ENCODE assay signal across 8 cellular contexts in genomic region chr20:53547664-53548239, GRCh38. TPM values are rescaled to one million over a fixed set of nuclear protein-coding genes. Genes with fewer than 3 reads are reported as not detected.
A peak's percentile ranks its signal among the peaks of the same experiment; 100 is the strongest.
DNase-seq lines count a peak whose midpoint lies in the region; ATAC-seq and TF ChIP-seq lines count a peak whose summit lies in the region.

No MANE protein-coding gene starts in this region.

- POLR2A ChIA-PET in PC-3 (lab: Charles Lee; ENCODE audit: unreplicated experiment): no interaction called here

- BruUV-seq in PC-3 (replicated peaks; lab: Mats Ljungman, UMichigan): no TSS peak

- H3K4me3 ChIP-seq in PC-3 (ENCODE audit: low read length) (no peak overlapping the region), astrocyte of the spinal cord (ENCODE audit: low read depth, low read length) (no peak overlapping the region), iPS DF 6.9 (ENCODE audit: low read length) (no peak overlapping the region)

- in situ Hi-C loops in astrocyte of the spinal cord (cut with HindIII; ENCODE audit: low sequenced_read_pairs): no loop called here

- H3K79me2 ChIP-seq in PC-3 (ENCODE audit: low read length): no peaks in the 10 kb centered on the region

- TF ChIP-seq CTCF in LNCAP (IDR thresholded peaks at IDR 0.05): peak; percentile 89
- peak; percentile 99 for TF ChIP-seq CTCF in PC-3 (conservative IDR thresholded peaks at IDR 0.05; ENCODE audit: low read depth, low read length)
- TF ChIP-seq CTCF in astrocyte of the spinal cord (IDR thresholded peaks at IDR 0.05; ENCODE audit: low read depth, low read length): peak; percentile 83

- peak; percentile 91 for ATAC-seq in PC-3
- no peak for ATAC-seq in HG02970 (IDR thresholded peaks at IDR 0.05; ENCODE audit: low FRiP score, unreplicated experiment)

- no peaks in the 10 kb centered on the region for H3K4me1 ChIP-seq in PC-3 (ENCODE audit: insufficient read depth, low read length)
- H3K4me1 ChIP-seq in iPS DF 6.9 (ENCODE audit: control insufficient read depth, insufficient read depth, low read length): no peaks in the 10 kb centered on the region

- no peaks in the 10 kb centered on the region for H3K9me2 ChIP-seq in PC-3 (replicated peaks; ENCODE audit: low read length)

- H3F3A ChIP-seq in PC-3 (ENCODE audit: low read length, unreplicated experiment): no peaks in the 10 kb centered on the region

- H3K27ac ChIP-seq in PC-3 (ENCODE audit: low read length) (no peak overlapping the region), iPS DF 6.9 (ENCODE audit: low read length) (no peak overlapping the region)

- DNase-seq in NCI-H510A treated with DMSO at 0.1 percent for 48 hours (lab: John Stamatoyannopoulos, UW) (peak; percentile 85), NCI-H510A (lab: John Stamatoyannopoulos, UW) (no peak), PC-3 (peak; percentile 95), astrocyte of the spinal cord (ENCODE audit: low read depth, low spot score) (peak; percentile 69), iPS DF 6.9 (ENCODE audit: low read depth, low spot score) (peak; percentile 58), smooth muscle cell of the brain vasculature (ENCODE audit: low read depth, low spot score) (peak; percentile 23)

- H4K20me1 ChIP-seq in PC-3 (ENCODE audit: low read length): no peaks in the 10 kb centered on the region

- intact Hi-C loops in PC-3 (cut with micrococcal nuclease): loop anchor here (1.0 to 10.0 kb wide), 4 partner anchors 134 to 1423 kb away; no protein-coding TSS in a partner anchor

- CTCF ChIA-PET in PC-3 (lab: Charles Lee): interaction anchor here (0.5 to 1.6 kb wide), 11 partner anchors 9 to 1419 kb away, joined by 3 to 10 read pairs (median 5); no protein-coding TSS in a partner anchor

- H3K9ac ChIP-seq in PC-3 (ENCODE audit: low read length): no peak overlapping the region

- no peak overlapping the region for H3K4me2 ChIP-seq in PC-3 (ENCODE audit: low read length)

- H3K36me3 ChIP-seq in PC-3 (ENCODE audit: low read depth, low read length) (no peaks in the 10 kb centered on the region), iPS DF 6.9 (ENCODE audit: control insufficient read depth, insufficient read depth, low read length) (no peaks in the 10 kb centered on the region)

- H3K9me3 ChIP-seq in PC-3 (ENCODE audit: low read length) (no peaks in the 10 kb centered on the region), iPS DF 6.9 (ENCODE audit: control insufficient read depth, insufficient read depth, low read length) (no peaks in the 10 kb centered on the region)

- H2AFZ ChIP-seq in PC-3 (ENCODE audit: low read length): no peak overlapping the region

- H3K27me3 ChIP-seq in PC-3 (ENCODE audit: low read length) (no peaks in the 10 kb centered on the region), iPS DF 6.9 (ENCODE audit: control insufficient read depth, insufficient read depth, low read length) (no peaks in the 10 kb centered on the region)

- WGBS in iPS DF 6.9 (ENCODE audit: insufficient coverage, insufficient read length): no CpG with 5 or more reads among the region's 7 CpGs

RNA-seq across cellular contexts. Expression of gene ZNF217, which starts 45.9 kb away (rescaled TPM):
- 45.6 and 55.5 TPM in 2 replicates for total RNA-seq in PC-3 (2014; rRNA removed)
